Comparison of ENCODE assay signal across 8 cellular contexts in the genomic region with DNA sequence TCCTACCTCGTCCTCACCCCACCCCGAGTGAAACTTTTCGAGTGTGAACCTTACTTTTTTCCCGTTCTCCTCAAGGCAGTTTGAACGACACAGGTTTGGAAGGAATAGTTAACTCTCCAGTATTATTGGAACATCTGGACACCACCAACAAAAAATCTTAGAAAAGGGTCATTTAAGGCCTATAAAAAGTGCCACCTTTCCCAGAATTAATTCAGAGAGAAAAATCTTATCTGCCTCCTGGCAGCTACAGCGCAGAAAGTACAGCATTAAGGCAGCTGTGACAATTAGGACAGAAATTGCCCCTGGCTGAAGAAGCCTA. TPM values are rescaled to one million over a fixed set of nuclear protein-coding genes. Genes with fewer than 3 reads are reported as not detected.
DNase-seq lines count a peak whose midpoint lies in the region; ATAC-seq and TF ChIP-seq lines count a peak whose summit lies in the region.

No MANE protein-coding gene starts in this region.

- H3K4me1 Mint-ChIP-seq in stimulated activated naive CD8-positive, alpha-beta T cell treated with anti-CD3 and anti-CD28 coated beads, Interleukin-15, Interleukin-2, amounts not matched to agents 100 ng/mL and 50 ng/mL, for 24 hours (ENCODE audit: low read depth) = peaks cover 38% of the 10 kb centered on the region

- no peak for TF ChIP-seq CTCF in body of pancreas (IDR thresholded peaks at IDR 0.05)

- H3K4me2 ChIP-seq in mesendoderm (ENCODE audit: low read length) = peak overlapping the region; percentile 77

- no peak for TF ChIP-seq POLR2A in body of pancreas (IDR thresholded peaks at IDR 0.05)

- H3K27me3 Mint-ChIP-seq in stimulated activated naive CD8-positive, alpha-beta T cell treated with anti-CD3 and anti-CD28 coated beads, Interleukin-15, Interleukin-2, amounts not matched to agents 100 ng/mL and 50 ng/mL, for 24 hours = no peaks in the 10 kb centered on the region

- H3K27ac ChIP-seq in body of pancreas (peak overlapping the region; percentile 77 to 98 (median 94)), mesendoderm (ENCODE audit: low read depth, low read length) (no peak overlapping the region)

- H3K4ac ChIP-seq in mesendoderm (ENCODE audit: low read depth, low read length) = no peak overlapping the region

- peak overlapping the region; percentile 79 for H3K56ac ChIP-seq in mesendoderm (ENCODE audit: low read length)

- no peak for DNase-seq in stimulated activated naive CD8-positive, alpha-beta T cell treated with anti-CD3 and anti-CD28 coated beads, Interleukin-15, Interleukin-2, amounts not matched to agents 100 U/mL and 50 U/mL, for 24 hours
- DNase-seq in body of pancreas (peak in 1 of 4 donors; percentile 10), mesendoderm (no peak), epidermal melanocyte (ENCODE audit: insufficient read length, low spot score) (no peak), NCI-H1694 (lab: John Stamatoyannopoulos, UW) (no peak), NCI-H226 (no peak)

- no peak overlapping the region for H4K8ac ChIP-seq in mesendoderm (ENCODE audit: low read depth, low read length)

- H3K36me3 ChIP-seq in body of pancreas (replicated peaks in 1 of 2; ENCODE audit: insufficient read depth in 1 of 2, low read depth in 2 of 2) (no peaks in the 10 kb centered on the region), mesendoderm (ENCODE audit: control insufficient read depth, insufficient read depth, low read length) (no peaks in the 10 kb centered on the region)

- H3K18ac ChIP-seq in mesendoderm (ENCODE audit: low read length) = no peak overlapping the region

- H3K27ac Mint-ChIP-seq in stimulated activated naive CD8-positive, alpha-beta T cell treated with anti-CD3 and anti-CD28 coated beads, Interleukin-15, Interleukin-2, amounts not matched to agents 100 ng/mL and 50 ng/mL, for 24 hours = peak overlapping the region; percentile 93

- H2BK5ac ChIP-seq in mesendoderm (ENCODE audit: low read length) = no peak overlapping the region

- no peak overlapping the region for H2BK15ac ChIP-seq in mesendoderm (replicated peaks; ENCODE audit: low read depth)

- peaks cover 2% of the 10 kb centered on the region for H3K79me1 ChIP-seq in mesendoderm (ENCODE audit: low read length)

- H3K4me3 Mint-ChIP-seq in stimulated activated naive CD8-positive, alpha-beta T cell treated with anti-CD3 and anti-CD28 coated beads, Interleukin-15, Interleukin-2, amounts not matched to agents 100 ng/mL and 50 ng/mL, for 24 hours = peak overlapping the region; percentile 89

- no peaks in the 10 kb centered on the region for H3K27me3 ChIP-seq in body of pancreas
- no peaks in the 10 kb centered on the region for H3K27me3 ChIP-seq in mesendoderm (ENCODE audit: insufficient read depth, low read length, poor library complexity)

- no peaks in the 10 kb centered on the region for H3K79me2 ChIP-seq in mesendoderm (ENCODE audit: control insufficient read depth, insufficient read depth, low read length)

- no peak for ATAC-seq in stimulated activated naive CD8-positive, alpha-beta T cell treated with anti-CD3 and anti-CD28 coated beads, Interleukin-15, Interleukin-2, amounts not matched to agents 100 U/mL and 50 U/mL, for 24 hours
- ATAC-seq in body of pancreas (no peak), GM21723 (IDR thresholded peaks at IDR 0.05; ENCODE audit: unreplicated experiment) (no peak)

- intact Hi-C loops in body of pancreas (cut with DNase I) = no loop called here

- H3K4me1 ChIP-seq in body of pancreas = peaks cover 31% of the 10 kb centered on the region
- no peaks in the 10 kb centered on the region for H3K4me1 ChIP-seq in mesendoderm (ENCODE audit: control insufficient read depth, low read depth, low read length)

- no peak overlapping the region for H4K5ac ChIP-seq in mesendoderm (ENCODE audit: low read length)

- peak overlapping the region; percentile 53 to 82 for H3K4me3 ChIP-seq in body of pancreas
- H3K4me3 ChIP-seq in mesendoderm (ENCODE audit: low read length) = peak overlapping the region; percentile 87

- no peaks in the 10 kb centered on the region for H3K9me3 Mint-ChIP-seq in stimulated activated naive CD8-positive, alpha-beta T cell treated with anti-CD3 and anti-CD28 coated beads, Interleukin-15, Interleukin-2, amounts not matched to agents 100 ng/mL and 50 ng/mL, for 24 hours

- 0 to 2% methylated on average over 6 of the region's 6 CpGs for WGBS in body of pancreas, 2 donors
- no CpG with 5 or more reads among the region's 6 CpGs for WGBS in mesendoderm (ENCODE audit: extremely low coverage, insufficient coverage, low lambda C conversion rate)

- H3K36me3 Mint-ChIP-seq in stimulated activated naive CD8-positive, alpha-beta T cell treated with anti-CD3 and anti-CD28 coated beads, Interleukin-15, Interleukin-2, amounts not matched to agents 100 ng/mL and 50 ng/mL, for 24 hours (ENCODE audit: low read depth) = peaks cover 10% of the 10 kb centered on the region

- H3K23ac ChIP-seq in mesendoderm (ENCODE audit: low read length) = no peak overlapping the region

- peak overlapping the region; percentile 74 for H3K9ac ChIP-seq in mesendoderm (ENCODE audit: low read length)

- H3K9me3 ChIP-seq in body of pancreas = no peaks in the 10 kb centered on the region

- no peak overlapping the region for H2AK5ac ChIP-seq in mesendoderm (ENCODE audit: low read length)

- no peak overlapping the region for H2BK120ac ChIP-seq in mesendoderm (ENCODE audit: low read depth, low read length)

RNA-seq across cellular contexts. Expression of a gene that starts 1.1 kb away (rescaled TPM):
- 100 to 1,000 TPM in 1 of 2 donors, 10 to 100 TPM in 1; 30.1 to 125 TPM for total RNA-seq in body of pancreas
- polyA plus RNA-seq in mesendoderm (2013, experiment 1 of 2) = 12.0 TPM
- polyA plus RNA-seq in mesendoderm (2013, experiment 2 of 2) = 11.8 TPM
